Comparison of ENCODE assay signal across 1 cellular context in genomic region chr1:28886731-28887417, GRCh38.
TF ChIP-seq lines count a peak whose summit lies in the region.

No MANE protein-coding gene starts in this region.

TF ChIP-seq in HepG2, 621 proteins besides CTCF, POLR2A, EP300 and RAD21 (continued from another document and continues in another):
- no peak for TF ChIP-seq ZNF180 (CRISPR knock-in tag; IDR thresholded peaks at IDR 0.05; ENCODE audit: borderline replicate concordance, low read depth)
- TF ChIP-seq SNAPC2 (CRISPR knock-in tag; IDR thresholded peaks at IDR 0.05), result no peak
- TF ChIP-seq ZNF121 (CRISPR knock-in tag; IDR thresholded peaks at IDR 0.05), result peak; percentile 92
- TF ChIP-seq HES4 (CRISPR knock-in tag; IDR thresholded peaks at IDR 0.05; ENCODE audit: borderline replicate concordance), result no peak
- TF ChIP-seq RERE (CRISPR knock-in tag; IDR thresholded peaks at IDR 0.05; ENCODE audit: low read depth), result no peak
- TF ChIP-seq BORCS8-MEF2B (CRISPR knock-in tag; IDR thresholded peaks at IDR 0.05), result no peak
- no peak for TF ChIP-seq GPBP1L1 (CRISPR knock-in tag; IDR thresholded peaks at IDR 0.05)
- TF ChIP-seq NONO (IDR thresholded peaks at IDR 0.05), result no peak
- TF ChIP-seq NONO (CRISPR knock-in tag; conservative IDR thresholded peaks at IDR 0.05), result 0 out of 2 replicates have a peak, but pooled peaks have one; percentile 31
- TF ChIP-seq ZBTB3 (CRISPR knock-in tag; IDR thresholded peaks at IDR 0.05; ENCODE audit: borderline replicate concordance, low read depth), result no peak
- no peak for TF ChIP-seq HNRNPUL1 (IDR thresholded peaks at IDR 0.05; ENCODE audit: low read depth, low read length)
- no peak for TF ChIP-seq NKX3-1 (CRISPR knock-in tag; IDR thresholded peaks at IDR 0.05)
- no peak for TF ChIP-seq TCF7L2 (IDR thresholded peaks at IDR 0.05; ENCODE audit: low read depth, low read length)
- no peak for TF ChIP-seq NFRKB (IDR thresholded peaks at IDR 0.05)
- no peak for TF ChIP-seq ZNF782 (CRISPR knock-in tag; IDR thresholded peaks at IDR 0.05; ENCODE audit: borderline replicate concordance)
- TF ChIP-seq SRSF1 (optimal IDR thresholded peaks at IDR 0.05; ENCODE audit: low read depth, low read length), result no peak
- TF ChIP-seq ZNF556 (CRISPR knock-in tag; IDR thresholded peaks at IDR 0.05; ENCODE audit: borderline replicate concordance), result no peak
- TF ChIP-seq SETDB1 (CRISPR knock-in tag; IDR thresholded peaks at IDR 0.05; ENCODE audit: borderline replicate concordance), result no peak
- TF ChIP-seq ETV5 (CRISPR knock-in tag; IDR thresholded peaks at IDR 0.05; ENCODE audit: borderline replicate concordance), result no peak; the same call in 1 of the 2 replicates
- no peak for TF ChIP-seq HMGXB3 (CRISPR knock-in tag; IDR thresholded peaks at IDR 0.05; ENCODE audit: borderline replicate concordance)
- no peak for TF ChIP-seq RCOR2 (CRISPR knock-in tag; IDR thresholded peaks at IDR 0.05)
- no peak for TF ChIP-seq MED13 (CRISPR knock-in tag; IDR thresholded peaks at IDR 0.05)
- peak; percentile 37; the same call in 1 of the 2 replicates for TF ChIP-seq KDM5A (IDR thresholded peaks at IDR 0.05; ENCODE audit: borderline replicate concordance, low read length)
- no peak for TF ChIP-seq ZBED4 (CRISPR knock-in tag; IDR thresholded peaks at IDR 0.05; ENCODE audit: borderline replicate concordance)
- TF ChIP-seq KMT2A (CRISPR knock-in tag; IDR thresholded peaks at IDR 0.05), result peak; percentile 49; the same call in 1 of the 2 replicates
- TF ChIP-seq ATAD3A (CRISPR knock-in tag; IDR thresholded peaks at IDR 0.05), result no peak
- TF ChIP-seq KMT2B (CRISPR knock-in tag; IDR thresholded peaks at IDR 0.05), result peak; percentile 62; the same call in 1 of the 2 replicates
- TF ChIP-seq SMAD9 (CRISPR knock-in tag; IDR thresholded peaks at IDR 0.05), result no peak
- no peak for TF ChIP-seq CBX2 (IDR thresholded peaks at IDR 0.05; ENCODE audit: low read depth, low read length)
- no peak for TF ChIP-seq CBX2 (CRISPR knock-in tag; IDR thresholded peaks at IDR 0.05; ENCODE audit: low read depth)
- TF ChIP-seq ZNF432 (CRISPR knock-in tag; IDR thresholded peaks at IDR 0.05; ENCODE audit: borderline replicate concordance), result no peak
- no peak for TF ChIP-seq ZNF33A (CRISPR knock-in tag; IDR thresholded peaks at IDR 0.05; ENCODE audit: borderline replicate concordance)
- no peak for TF ChIP-seq HMG20A (CRISPR knock-in tag; IDR thresholded peaks at IDR 0.05; ENCODE audit: borderline replicate concordance)
- TF ChIP-seq ZIK1 (CRISPR knock-in tag; IDR thresholded peaks at IDR 0.05; ENCODE audit: borderline replicate concordance, low read depth), result no peak
- TF ChIP-seq ZNF639 (CRISPR knock-in tag; conservative IDR thresholded peaks at IDR 0.05), result no peak
- no peak for TF ChIP-seq SMC3 (IDR thresholded peaks at IDR 0.05; ENCODE audit: low read length)
- no peak for TF ChIP-seq TBP (CRISPR knock-in tag; IDR thresholded peaks at IDR 0.05)
- no peak for TF ChIP-seq ZNF383 (CRISPR knock-in tag; IDR thresholded peaks at IDR 0.05; ENCODE audit: borderline replicate concordance)
- no peak for TF ChIP-seq NFATC3 (CRISPR knock-in tag; IDR thresholded peaks at IDR 0.05)
- TF ChIP-seq ELF1 (CRISPR knock-in tag; IDR thresholded peaks at IDR 0.05), result peak; percentile 44; the same call in 1 of the 2 replicates
- peak; percentile 83 for TF ChIP-seq TAF1 (CRISPR knock-in tag; IDR thresholded peaks at IDR 0.05)
- TF ChIP-seq KLF13 (CRISPR knock-in tag; IDR thresholded peaks at IDR 0.05), result no peak
- no peak for TF ChIP-seq SMARCC2 (IDR thresholded peaks at IDR 0.05)
- no peak for TF ChIP-seq ZNF550 (CRISPR knock-in tag; IDR thresholded peaks at IDR 0.05; ENCODE audit: borderline replicate concordance)
- no peak for TF ChIP-seq ZBTB4 (CRISPR knock-in tag; IDR thresholded peaks at IDR 0.05; ENCODE audit: borderline replicate concordance)
- TF ChIP-seq JUN (CRISPR knock-in tag; IDR thresholded peaks at IDR 0.05), result no peak
